In the genomic region with DNA sequence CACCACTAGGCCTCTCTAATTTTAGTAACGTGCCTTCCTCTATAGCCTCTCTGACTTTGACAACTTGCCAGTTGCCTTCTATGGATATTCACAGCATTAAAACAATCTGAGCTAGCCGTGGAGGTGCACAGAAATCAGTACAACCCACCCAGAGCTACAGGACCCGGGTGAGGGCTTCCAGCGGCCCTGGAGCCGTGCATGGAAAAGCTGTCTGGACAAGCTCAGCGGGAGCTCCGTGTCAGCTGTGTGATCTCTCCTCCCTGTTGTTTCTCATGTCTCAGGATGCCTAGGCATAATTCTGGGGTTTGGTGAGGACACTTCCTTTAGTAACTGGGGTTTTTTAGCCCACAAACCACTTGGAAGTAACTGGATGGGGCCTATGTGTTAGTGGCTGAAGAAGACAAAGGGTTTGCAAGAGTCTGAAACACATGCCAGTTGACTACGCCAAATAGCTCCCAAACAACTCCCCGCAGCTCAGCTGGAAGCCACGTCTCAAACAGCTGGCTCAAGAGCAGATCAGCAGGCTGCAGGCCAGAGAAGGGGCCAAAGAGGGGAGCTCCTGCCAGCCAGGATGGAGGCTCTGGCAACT, we compare ENCODE assay signal across 9 cellular contexts. TPM values are rescaled to one million over a fixed set of nuclear protein-coding genes. Genes with fewer than 3 reads are reported as not detected.
DNase-seq lines count a peak whose midpoint lies in the region; ATAC-seq and TF ChIP-seq lines count a peak whose summit lies in the region.
"Had no signal": no experiment of that assay in that cellular context is flagged by ENCODE, and none has a peak within 500 bp of the region (broad histone marks: within the 10 kb centered on the region; RNA-seq: fewer than 3 reads in every experiment).

No MANE protein-coding gene starts in this region.

- H3K9me3 ChIP-seq in gastrocnemius medialis: no peaks in the 10 kb centered on the region

- TF ChIP-seq CTCF in VCaP (conservative IDR thresholded peaks at IDR 0.05): no peak
- no peak for TF ChIP-seq CTCF in glutamatergic neuron (IDR thresholded peaks at IDR 0.05; ENCODE audit: partially characterized antibody, unreplicated experiment)
- no peak for TF ChIP-seq CTCF in gastrocnemius medialis (IDR thresholded peaks at IDR 0.05 in 4 of 5, conservative IDR thresholded peaks at IDR 0.05 in 1 of 5)
- TF ChIP-seq CTCF in GM13976 (IDR thresholded peaks at IDR 0.05; ENCODE audit: borderline replicate concordance, control extremely low read depth, extremely low read depth, insufficient read depth, missing control alignments): no peak

- no peaks in the 10 kb centered on the region for H3K36me3 Mint-ChIP-seq in glutamatergic neuron (ENCODE audit: unreplicated experiment)

- H3K4me1 Mint-ChIP-seq in glutamatergic neuron (ENCODE audit: low read depth, unreplicated experiment): peaks cover 65% of the 10 kb centered on the region

- peaks cover 53% of the 10 kb centered on the region in 2 donors for H3K4me1 ChIP-seq in gastrocnemius medialis

- H3K9me3 Mint-ChIP-seq in glutamatergic neuron (ENCODE audit: unreplicated experiment): peaks cover 11% of the 10 kb centered on the region

- no peak for TF ChIP-seq POLR2A in gastrocnemius medialis (IDR thresholded peaks at IDR 0.05)

- H3K27ac ChIP-seq in VCaP: 0 out of 2 replicates have a peak overlapping the region, but pooled peaks have one; percentile 7
- peak overlapping the region; percentile 93 to 97 (median 96) for H3K27ac ChIP-seq in gastrocnemius medialis
- H3K27ac ChIP-seq: foreskin keratinocyte had no signal

- H3K4me3 Mint-ChIP-seq in glutamatergic neuron (ENCODE audit: unreplicated experiment): no peak overlapping the region

- in situ Hi-C loops in G401 (cut with HindIII; ENCODE audit: low sequenced_read_pairs) (no loop called here), gastrocnemius medialis (cut with MboI; ENCODE audit: low sequenced_read_pairs in 4 of 4) (loop anchor here (5.0 to 10.0 kb wide), 5 partner anchors 50 to 240 kb away; a partner anchor contains a TSS), GM13976 (cut with MboI; ENCODE audit: low sequenced_read_pairs, unreplicated experiment) (loop anchor here (10.0 kb wide), 2 partner anchors 140 to 240 kb away; a partner anchor contains a TSS)

- no peaks in the 10 kb centered on the region for H3K27me3 ChIP-seq in gastrocnemius medialis
- H3K27me3 ChIP-seq: foreskin keratinocyte had no signal

- H3K27me3 Mint-ChIP-seq in glutamatergic neuron (ENCODE audit: unreplicated experiment): peaks cover 9% of the 10 kb centered on the region

- peak; percentile 51 for DNase-seq in G401 (ENCODE audit: low spot score)
- DNase-seq in glutamatergic neuron: no peak
- DNase-seq in gastrocnemius medialis: no peak
- DNase-seq in GOT3 (lab: John Stamatoyannopoulos, UW): no peak
- DNase-seq in occipital lobe (lab: John Stamatoyannopoulos, UW): no peak
- no peak for DNase-seq in GM13976 (ENCODE audit: low spot score)
- DNase-seq in DMS114 treated with DMSO at 0.1 percent for 48 hours (lab: John Stamatoyannopoulos, UW; ENCODE audit: unreplicated experiment): no peak

- peaks cover 0 to 63% of the 10 kb centered on the region in 2 donors for H3K36me3 ChIP-seq in gastrocnemius medialis

- H3K27ac Mint-ChIP-seq in glutamatergic neuron (ENCODE audit: unreplicated experiment): peak overlapping the region; percentile 84

- intact Hi-C loops in gastrocnemius medialis (cut with DNase I; ENCODE audit: low total_unique reads): no loop called here

- ATAC-seq in gastrocnemius medialis: no peak
- ATAC-seq: foreskin keratinocyte had no signal

- no peak overlapping the region for H3K4me3 ChIP-seq in gastrocnemius medialis

RNA-seq across cellular contexts. Expression of a gene that starts 52.9 kb away (rescaled TPM):
- 34.8 and 45.1 TPM in 2 replicates for total RNA-seq in G401 (2014; rRNA removed; shearing (Covaris generic))
- 28.2 TPM for total RNA-seq in glutamatergic neuron (ENCODE audit: unreplicated experiment)
- total RNA-seq in gastrocnemius medialis: 10 to 100 TPM; 19.6 to 33.6 (median 22.8) TPM
- total RNA-seq in occipital lobe: 7.5 TPM
